ENCODE assay signal across 1 cellular context in the genomic region with DNA sequence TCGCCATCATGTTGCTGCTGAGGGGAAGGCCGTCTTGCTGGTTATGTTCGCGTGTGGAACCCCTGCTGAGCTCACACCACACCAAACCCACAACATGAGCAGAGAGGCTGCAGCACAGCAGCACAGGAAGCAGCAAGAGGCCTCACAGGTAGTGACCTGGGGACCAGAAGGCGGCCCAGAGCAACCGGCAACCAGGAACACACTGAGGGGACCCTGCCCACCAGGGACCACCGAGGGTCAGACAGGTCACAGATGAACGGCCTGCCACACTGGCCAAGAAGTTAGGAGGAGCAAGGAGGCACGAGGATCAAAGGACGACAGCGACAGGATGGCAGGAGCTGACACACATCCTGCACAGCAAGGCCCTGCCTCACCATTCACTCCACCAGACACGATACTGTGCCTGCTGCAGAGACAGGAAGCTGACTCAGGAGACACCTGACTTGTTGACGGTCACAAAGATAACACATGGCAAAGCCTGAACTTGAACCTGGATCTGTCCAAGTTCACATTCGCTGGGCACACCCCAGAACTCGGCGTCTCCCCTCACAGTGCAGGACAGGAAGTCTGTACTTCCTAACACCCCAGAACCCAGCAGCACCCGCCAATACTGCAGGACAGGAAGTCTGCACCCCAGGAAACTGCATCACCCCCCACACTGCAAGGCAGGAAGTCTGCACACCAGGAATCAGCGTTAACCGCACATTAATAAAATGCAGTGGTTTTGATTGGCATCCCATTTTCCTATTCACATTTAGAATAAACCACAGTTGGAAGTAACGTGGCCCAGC.
TF ChIP-seq lines count a peak whose summit lies in the region.

No MANE protein-coding gene starts in this region.

TF ChIP-seq in HepG2, 621 proteins besides CTCF, POLR2A, EP300 and RAD21 (continued from another document and continues in another):
- peak; percentile 77; the same call in 1 of the 2 replicates for TF ChIP-seq ETV5 (CRISPR knock-in tag; IDR thresholded peaks at IDR 0.05; ENCODE audit: borderline replicate concordance)
- TF ChIP-seq, protein P1, sequence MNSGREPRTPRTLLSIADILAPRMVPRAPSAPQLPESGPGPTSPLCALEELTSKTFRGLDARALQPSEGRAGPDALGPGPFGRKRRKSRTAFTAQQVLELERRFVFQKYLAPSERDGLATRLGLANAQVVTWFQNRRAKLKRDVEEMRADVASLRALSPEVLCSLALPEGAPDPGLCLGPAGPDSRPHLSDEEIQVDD (CRISPR knock-in tag; IDR thresholded peaks at IDR 0.05; ENCODE audit: borderline replicate concordance): no peak
- TF ChIP-seq RARA (CRISPR knock-in tag; IDR thresholded peaks at IDR 0.05): peak; percentile 95
- TF ChIP-seq, protein P2, sequence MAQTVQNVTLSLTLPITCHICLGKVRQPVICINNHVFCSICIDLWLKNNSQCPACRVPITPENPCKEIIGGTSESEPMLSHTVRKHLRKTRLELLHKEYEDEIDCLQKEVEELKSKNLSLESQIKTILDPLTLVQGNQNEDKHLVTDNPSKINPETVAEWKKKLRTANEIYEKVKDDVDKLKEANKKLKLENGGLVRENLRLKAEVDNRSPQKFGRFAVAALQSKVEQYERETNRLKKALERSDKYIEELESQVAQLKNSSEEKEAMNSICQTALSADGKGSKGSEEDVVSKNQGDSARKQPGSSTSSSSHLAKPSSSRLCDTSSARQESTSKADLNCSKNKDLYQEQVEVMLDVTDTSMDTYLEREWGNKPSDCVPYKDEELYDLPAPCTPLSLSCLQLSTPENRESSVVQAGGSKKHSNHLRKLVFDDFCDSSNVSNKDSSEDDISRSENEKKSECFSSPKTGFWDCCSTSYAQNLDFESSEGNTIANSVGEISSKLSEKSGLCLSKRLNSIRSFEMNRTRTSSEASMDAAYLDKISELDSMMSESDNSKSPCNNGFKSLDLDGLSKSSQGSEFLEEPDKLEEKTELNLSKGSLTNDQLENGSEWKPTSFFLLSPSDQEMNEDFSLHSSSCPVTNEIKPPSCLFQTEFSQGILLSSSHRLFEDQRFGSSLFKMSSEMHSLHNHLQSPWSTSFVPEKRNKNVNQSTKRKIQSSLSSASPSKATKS (CRISPR knock-in tag; IDR thresholded peaks at IDR 0.05): no peak
- peak; percentile 59 for TF ChIP-seq SKI (IDR thresholded peaks at IDR 0.05; ENCODE audit: partially characterized antibody)
- TF ChIP-seq, protein P3, sequence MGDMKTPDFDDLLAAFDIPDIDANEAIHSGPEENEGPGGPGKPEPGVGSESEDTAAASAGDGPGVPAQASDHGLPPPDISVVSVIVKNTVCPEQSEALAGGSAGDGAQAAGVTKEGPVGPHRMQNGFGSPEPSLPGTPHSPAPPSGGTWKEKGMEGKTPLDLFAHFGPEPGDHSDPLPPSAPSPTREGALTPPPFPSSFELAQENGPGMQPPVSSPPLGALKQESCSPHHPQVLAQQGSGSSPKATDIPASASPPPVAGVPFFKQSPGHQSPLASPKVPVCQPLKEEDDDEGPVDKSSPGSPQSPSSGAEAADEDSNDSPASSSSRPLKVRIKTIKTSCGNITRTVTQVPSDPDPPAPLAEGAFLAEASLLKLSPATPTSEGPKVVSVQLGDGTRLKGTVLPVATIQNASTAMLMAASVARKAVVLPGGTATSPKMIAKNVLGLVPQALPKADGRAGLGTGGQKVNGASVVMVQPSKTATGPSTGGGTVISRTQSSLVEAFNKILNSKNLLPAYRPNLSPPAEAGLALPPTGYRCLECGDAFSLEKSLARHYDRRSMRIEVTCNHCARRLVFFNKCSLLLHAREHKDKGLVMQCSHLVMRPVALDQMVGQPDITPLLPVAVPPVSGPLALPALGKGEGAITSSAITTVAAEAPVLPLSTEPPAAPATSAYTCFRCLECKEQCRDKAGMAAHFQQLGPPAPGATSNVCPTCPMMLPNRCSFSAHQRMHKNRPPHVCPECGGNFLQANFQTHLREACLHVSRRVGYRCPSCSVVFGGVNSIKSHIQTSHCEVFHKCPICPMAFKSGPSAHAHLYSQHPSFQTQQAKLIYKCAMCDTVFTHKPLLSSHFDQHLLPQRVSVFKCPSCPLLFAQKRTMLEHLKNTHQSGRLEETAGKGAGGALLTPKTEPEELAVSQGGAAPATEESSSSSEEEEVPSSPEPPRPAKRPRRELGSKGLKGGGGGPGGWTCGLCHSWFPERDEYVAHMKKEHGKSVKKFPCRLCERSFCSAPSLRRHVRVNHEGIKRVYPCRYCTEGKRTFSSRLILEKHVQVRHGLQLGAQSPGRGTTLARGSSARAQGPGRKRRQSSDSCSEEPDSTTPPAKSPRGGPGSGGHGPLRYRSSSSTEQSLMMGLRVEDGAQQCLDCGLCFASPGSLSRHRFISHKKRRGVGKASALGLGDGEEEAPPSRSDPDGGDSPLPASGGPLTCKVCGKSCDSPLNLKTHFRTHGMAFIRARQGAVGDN (CRISPR knock-in tag; IDR thresholded peaks at IDR 0.05): peak; percentile 37; the same call in 1 of the 2 replicates
- TF ChIP-seq ZNF550 (CRISPR knock-in tag; IDR thresholded peaks at IDR 0.05; ENCODE audit: borderline replicate concordance): 0 out of 2 replicates have a peak, but pooled peaks have one; percentile 62
- TF ChIP-seq, protein P4, sequence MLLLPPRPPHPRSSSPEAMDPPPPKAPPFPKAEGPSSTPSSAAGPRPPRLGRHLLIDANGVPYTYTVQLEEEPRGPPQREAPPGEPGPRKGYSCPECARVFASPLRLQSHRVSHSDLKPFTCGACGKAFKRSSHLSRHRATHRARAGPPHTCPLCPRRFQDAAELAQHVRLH (CRISPR knock-in tag; IDR thresholded peaks at IDR 0.05; ENCODE audit: borderline replicate concordance, low read depth): 0 out of 2 replicates have a peak, but pooled peaks have one; percentile 15
- no peak for TF ChIP-seq U2AF1 (optimal IDR thresholded peaks at IDR 0.05; ENCODE audit: low read depth, low read length)
- TF ChIP-seq MAZ (IDR thresholded peaks at IDR 0.05; ENCODE audit: borderline replicate concordance, low read depth, low read length): no peak
- TF ChIP-seq MAZ (CRISPR knock-in tag; IDR thresholded peaks at IDR 0.05; ENCODE audit: low read depth): no peak
- peak; percentile 73 for TF ChIP-seq SAP130 (CRISPR knock-in tag; IDR thresholded peaks at IDR 0.05; ENCODE audit: low read depth)
- TF ChIP-seq HNF4G (IDR thresholded peaks at IDR 0.05; ENCODE audit: borderline replicate concordance, low read depth, low read length): no peak
- 0 out of 2 replicates have a peak, but pooled peaks have one; percentile 12 for TF ChIP-seq HNF4G (CRISPR knock-in tag; IDR thresholded peaks at IDR 0.05; ENCODE audit: borderline replicate concordance, low read depth)
- TF ChIP-seq, protein P5, sequence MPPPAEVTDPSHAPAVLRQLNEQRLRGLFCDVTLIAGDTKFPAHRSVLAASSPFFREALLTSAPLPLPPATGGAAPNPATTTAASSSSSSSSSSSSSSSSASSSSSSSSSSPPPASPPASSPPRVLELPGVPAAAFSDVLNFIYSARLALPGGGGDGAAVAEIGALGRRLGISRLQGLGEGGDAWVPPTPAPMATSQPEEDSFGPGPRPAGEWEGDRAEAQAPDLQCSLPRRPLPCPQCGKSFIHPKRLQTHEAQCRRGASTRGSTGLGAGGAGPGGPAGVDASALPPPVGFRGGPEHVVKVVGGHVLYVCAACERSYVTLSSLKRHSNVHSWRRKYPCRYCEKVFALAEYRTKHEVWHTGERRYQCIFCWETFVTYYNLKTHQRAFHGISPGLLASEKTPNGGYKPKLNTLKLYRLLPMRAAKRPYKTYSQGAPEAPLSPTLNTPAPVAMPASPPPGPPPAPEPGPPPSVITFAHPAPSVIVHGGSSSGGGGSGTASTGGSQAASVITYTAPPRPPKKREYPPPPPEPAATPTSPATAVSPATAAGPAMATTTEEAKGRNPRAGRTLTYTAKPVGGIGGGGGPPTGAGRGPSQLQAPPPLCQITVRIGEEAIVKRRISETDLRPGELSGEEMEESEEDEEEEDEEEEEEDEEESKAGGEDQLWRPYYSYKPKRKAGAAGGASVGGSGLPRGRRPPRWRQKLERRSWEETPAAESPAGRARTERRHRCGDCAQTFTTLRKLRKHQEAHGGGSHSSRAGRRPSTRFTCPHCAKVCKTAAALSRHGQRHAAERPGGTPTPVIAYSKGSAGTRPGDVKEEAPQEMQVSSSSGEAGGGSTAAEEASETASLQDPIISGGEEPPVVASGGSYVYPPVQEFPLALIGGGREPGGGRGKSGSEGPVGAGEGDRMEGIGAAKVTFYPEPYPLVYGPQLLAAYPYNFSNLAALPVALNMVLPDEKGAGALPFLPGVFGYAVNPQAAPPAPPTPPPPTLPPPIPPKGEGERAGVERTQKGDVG (CRISPR knock-in tag; IDR thresholded peaks at IDR 0.05; ENCODE audit: borderline replicate concordance): 0 out of 2 replicates have a peak, but pooled peaks have one; percentile 22
- TF ChIP-seq CHD2 (IDR thresholded peaks at IDR 0.05; ENCODE audit: low read depth, low read length): no peak
- TF ChIP-seq, protein P6, sequence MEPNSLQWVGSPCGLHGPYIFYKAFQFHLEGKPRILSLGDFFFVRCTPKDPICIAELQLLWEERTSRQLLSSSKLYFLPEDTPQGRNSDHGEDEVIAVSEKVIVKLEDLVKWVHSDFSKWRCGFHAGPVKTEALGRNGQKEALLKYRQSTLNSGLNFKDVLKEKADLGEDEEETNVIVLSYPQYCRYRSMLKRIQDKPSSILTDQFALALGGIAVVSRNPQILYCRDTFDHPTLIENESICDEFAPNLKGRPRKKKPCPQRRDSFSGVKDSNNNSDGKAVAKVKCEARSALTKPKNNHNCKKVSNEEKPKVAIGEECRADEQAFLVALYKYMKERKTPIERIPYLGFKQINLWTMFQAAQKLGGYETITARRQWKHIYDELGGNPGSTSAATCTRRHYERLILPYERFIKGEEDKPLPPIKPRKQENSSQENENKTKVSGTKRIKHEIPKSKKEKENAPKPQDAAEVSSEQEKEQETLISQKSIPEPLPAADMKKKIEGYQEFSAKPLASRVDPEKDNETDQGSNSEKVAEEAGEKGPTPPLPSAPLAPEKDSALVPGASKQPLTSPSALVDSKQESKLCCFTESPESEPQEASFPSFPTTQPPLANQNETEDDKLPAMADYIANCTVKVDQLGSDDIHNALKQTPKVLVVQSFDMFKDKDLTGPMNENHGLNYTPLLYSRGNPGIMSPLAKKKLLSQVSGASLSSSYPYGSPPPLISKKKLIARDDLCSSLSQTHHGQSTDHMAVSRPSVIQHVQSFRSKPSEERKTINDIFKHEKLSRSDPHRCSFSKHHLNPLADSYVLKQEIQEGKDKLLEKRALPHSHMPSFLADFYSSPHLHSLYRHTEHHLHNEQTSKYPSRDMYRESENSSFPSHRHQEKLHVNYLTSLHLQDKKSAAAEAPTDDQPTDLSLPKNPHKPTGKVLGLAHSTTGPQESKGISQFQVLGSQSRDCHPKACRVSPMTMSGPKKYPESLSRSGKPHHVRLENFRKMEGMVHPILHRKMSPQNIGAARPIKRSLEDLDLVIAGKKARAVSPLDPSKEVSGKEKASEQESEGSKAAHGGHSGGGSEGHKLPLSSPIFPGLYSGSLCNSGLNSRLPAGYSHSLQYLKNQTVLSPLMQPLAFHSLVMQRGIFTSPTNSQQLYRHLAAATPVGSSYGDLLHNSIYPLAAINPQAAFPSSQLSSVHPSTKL (CRISPR knock-in tag; IDR thresholded peaks at IDR 0.05): no peak
- TF ChIP-seq AGO2 (optimal IDR thresholded peaks at IDR 0.05; ENCODE audit: low read depth, low read length): peak; percentile 34
- TF ChIP-seq, protein P7, sequence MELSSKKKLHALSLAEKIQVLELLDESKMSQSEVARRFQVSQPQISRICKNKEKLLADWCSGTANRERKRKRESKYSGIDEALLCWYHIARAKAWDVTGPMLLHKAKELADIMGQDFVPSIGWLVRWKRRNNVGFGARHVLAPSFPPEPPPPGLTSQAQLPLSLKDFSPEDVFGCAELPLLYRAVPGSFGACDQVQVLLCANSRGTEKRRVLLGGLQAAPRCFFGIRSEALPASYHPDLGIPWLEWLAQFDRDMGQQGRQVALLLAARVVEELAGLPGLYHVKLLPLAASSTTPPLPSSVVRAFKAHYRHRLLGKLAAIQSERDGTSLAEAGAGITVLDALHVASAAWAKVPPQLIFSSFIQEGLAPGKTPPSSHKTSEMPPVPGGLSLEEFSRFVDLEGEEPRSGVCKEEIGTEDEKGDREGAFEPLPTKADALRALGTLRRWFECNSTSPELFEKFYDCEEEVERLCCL (CRISPR knock-in tag; IDR thresholded peaks at IDR 0.05; ENCODE audit: borderline replicate concordance): no peak
- TF ChIP-seq, protein P8, sequence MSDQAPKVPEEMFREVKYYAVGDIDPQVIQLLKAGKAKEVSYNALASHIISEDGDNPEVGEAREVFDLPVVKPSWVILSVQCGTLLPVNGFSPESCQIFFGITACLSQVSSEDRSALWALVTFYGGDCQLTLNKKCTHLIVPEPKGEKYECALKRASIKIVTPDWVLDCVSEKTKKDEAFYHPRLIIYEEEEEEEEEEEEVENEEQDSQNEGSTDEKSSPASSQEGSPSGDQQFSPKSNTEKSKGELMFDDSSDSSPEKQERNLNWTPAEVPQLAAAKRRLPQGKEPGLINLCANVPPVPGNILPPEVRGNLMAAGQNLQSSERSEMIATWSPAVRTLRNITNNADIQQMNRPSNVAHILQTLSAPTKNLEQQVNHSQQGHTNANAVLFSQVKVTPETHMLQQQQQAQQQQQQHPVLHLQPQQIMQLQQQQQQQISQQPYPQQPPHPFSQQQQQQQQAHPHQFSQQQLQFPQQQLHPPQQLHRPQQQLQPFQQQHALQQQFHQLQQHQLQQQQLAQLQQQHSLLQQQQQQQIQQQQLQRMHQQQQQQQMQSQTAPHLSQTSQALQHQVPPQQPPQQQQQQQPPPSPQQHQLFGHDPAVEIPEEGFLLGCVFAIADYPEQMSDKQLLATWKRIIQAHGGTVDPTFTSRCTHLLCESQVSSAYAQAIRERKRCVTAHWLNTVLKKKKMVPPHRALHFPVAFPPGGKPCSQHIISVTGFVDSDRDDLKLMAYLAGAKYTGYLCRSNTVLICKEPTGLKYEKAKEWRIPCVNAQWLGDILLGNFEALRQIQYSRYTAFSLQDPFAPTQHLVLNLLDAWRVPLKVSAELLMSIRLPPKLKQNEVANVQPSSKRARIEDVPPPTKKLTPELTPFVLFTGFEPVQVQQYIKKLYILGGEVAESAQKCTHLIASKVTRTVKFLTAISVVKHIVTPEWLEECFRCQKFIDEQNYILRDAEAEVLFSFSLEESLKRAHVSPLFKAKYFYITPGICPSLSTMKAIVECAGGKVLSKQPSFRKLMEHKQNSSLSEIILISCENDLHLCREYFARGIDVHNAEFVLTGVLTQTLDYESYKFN (CRISPR knock-in tag; conservative IDR thresholded peaks at IDR 0.05): no peak
- TF ChIP-seq TEAD3 (CRISPR knock-in tag; optimal IDR thresholded peaks at IDR 0.05; ENCODE audit: borderline replicate concordance): peak; percentile 66
- TF ChIP-seq ATRX (CRISPR knock-in tag; IDR thresholded peaks at IDR 0.05; ENCODE audit: borderline replicate concordance): no peak
- TF ChIP-seq ZNF350 (CRISPR knock-in tag; IDR thresholded peaks at IDR 0.05; ENCODE audit: borderline replicate concordance, low read depth): 0 out of 2 replicates have a peak, but pooled peaks have one; percentile 12
- TF ChIP-seq, protein P9, sequence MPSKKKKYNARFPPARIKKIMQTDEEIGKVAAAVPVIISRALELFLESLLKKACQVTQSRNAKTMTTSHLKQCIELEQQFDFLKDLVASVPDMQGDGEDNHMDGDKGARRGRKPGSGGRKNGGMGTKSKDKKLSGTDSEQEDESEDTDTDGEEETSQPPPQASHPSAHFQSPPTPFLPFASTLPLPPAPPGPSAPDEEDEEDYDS (CRISPR knock-in tag; IDR thresholded peaks at IDR 0.05): no peak
- TF ChIP-seq, protein P10, sequence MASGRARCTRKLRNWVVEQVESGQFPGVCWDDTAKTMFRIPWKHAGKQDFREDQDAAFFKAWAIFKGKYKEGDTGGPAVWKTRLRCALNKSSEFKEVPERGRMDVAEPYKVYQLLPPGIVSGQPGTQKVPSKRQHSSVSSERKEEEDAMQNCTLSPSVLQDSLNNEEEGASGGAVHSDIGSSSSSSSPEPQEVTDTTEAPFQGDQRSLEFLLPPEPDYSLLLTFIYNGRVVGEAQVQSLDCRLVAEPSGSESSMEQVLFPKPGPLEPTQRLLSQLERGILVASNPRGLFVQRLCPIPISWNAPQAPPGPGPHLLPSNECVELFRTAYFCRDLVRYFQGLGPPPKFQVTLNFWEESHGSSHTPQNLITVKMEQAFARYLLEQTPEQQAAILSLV (CRISPR knock-in tag; IDR thresholded peaks at IDR 0.05; ENCODE audit: borderline replicate concordance): peak; percentile 23; the same call in 1 of the 2 replicates
- no peak for TF ChIP-seq RFXAP (CRISPR knock-in tag; IDR thresholded peaks at IDR 0.05; ENCODE audit: borderline replicate concordance)
